21 cellular contexts compared by ENCODE assay signal in genomic region chr2:230267059-230267458, GRCh38. TPM values are rescaled to one million over a fixed set of nuclear protein-coding genes. Genes with fewer than 3 reads are reported as not detected.
A peak's percentile ranks its signal among the peaks of the same experiment; 100 is the strongest.
DNase-seq lines count a peak whose midpoint lies in the region; ATAC-seq and TF ChIP-seq lines count a peak whose summit lies in the region.
"Had no signal": no experiment of that assay in that cellular context is flagged by ENCODE, and none has a peak within 500 bp of the region (broad histone marks: within the 10 kb centered on the region; RNA-seq: fewer than 3 reads in every experiment).

No MANE protein-coding gene starts in this region.

- H3K27me3 ChIP-seq in endodermal cell (ENCODE audit: control insufficient read depth, insufficient read depth, low read length, poor library complexity, severe bottlenecking) (no peaks in the 10 kb centered on the region), psoas muscle (ENCODE audit: insufficient read depth in 3 of 3, low read length in 2 of 3) (no peaks in the 10 kb centered on the region)
- H3K27me3 ChIP-seq: BLaER1 treated with 17β-estradiol and CSF1 and Interleukin-3, amounts not matched to agents 10 nM and 100 nM; cardiac muscle cell; right lobe of liver; vagina had no signal

- DNase-seq in endodermal cell, result no peak
- no peak for DNase-seq in psoas muscle
- DNase-seq in AG20443 (ENCODE audit: low spot score), result no peak
- no peak for DNase-seq in activated CD4-positive, CD25-positive, alpha-beta regulatory T cell (lab: John Stamatoyannopoulos, UW)
- DNase-seq: activated CD8-positive, alpha-beta T cell treated with anti-CD3 and anti-CD28 coated beads, Interleukin-2, amount 10 ng/mL, durations not matched to agents 7 days and 5 days; activated naive CD4-positive, alpha-beta T cell treated with anti-CD3 and anti-CD28 coated beads for 36 hours; DND-41; foreskin melanocyte; NCI-H2107; NK-92 treated with Interleukin-12 subunit alpha and Interleukin-12 subunit beta, amount 100 ng/mL, for 24 hours; right lobe of liver; Right ventricle myocardium superior; stimulated activated CD4-positive, alpha-beta T cell treated with anti-CD3 and anti-CD28 coated beads, Interleukin-4, amount 100 ng/mL, for 1 hour; T1000 had no signal

- H3K9me3 Mint-ChIP-seq in IgD-negative memory B cell, result no peaks in the 10 kb centered on the region
- H3K9me3 Mint-ChIP-seq in endodermal cell, result peaks cover 4% of the 10 kb centered on the region

- H3K27ac Mint-ChIP-seq in IgD-negative memory B cell (peak overlapping the region; percentile 63 to 90 (median 86)), endodermal cell (no peak overlapping the region)
- H3K27ac Mint-ChIP-seq: activated CD8-positive, alpha-beta T cell treated with anti-CD3 and anti-CD28 coated beads, Interleukin-2, amount 10 ng/mL, durations not matched to agents 7 days and 5 days; activated naive CD4-positive, alpha-beta T cell treated with anti-CD3 and anti-CD28 coated beads for 36 hours had no signal

- WGBS in endodermal cell (ENCODE audit: insufficient coverage in 1 of 2, insufficient read length in 1 of 2), 2 experiments, result 100% methylated on average over 1 of the region's 1 CpG
- WGBS in psoas muscle, 3 donors, result 29 to 47% (median 34%) methylated on average over 1 of the region's 1 CpG

- peaks cover 21% of the 10 kb centered on the region for H3K36me3 Mint-ChIP-seq in IgD-negative memory B cell
- no peaks in the 10 kb centered on the region for H3K36me3 Mint-ChIP-seq in endodermal cell (ENCODE audit: low read depth)

- H3K27ac ChIP-seq in endodermal cell (ENCODE audit: low read depth, low read length) (no peak overlapping the region), psoas muscle (no peak overlapping the region)
- H3K27ac ChIP-seq: BLaER1 treated with 17β-estradiol and CSF1 and Interleukin-3, amounts not matched to agents 10 nM and 100 nM; cardiac muscle cell; right lobe of liver; vagina had no signal

- H3K4me1 ChIP-seq in endodermal cell (ENCODE audit: control insufficient read depth, insufficient read depth, low read length) (no peaks in the 10 kb centered on the region), psoas muscle (no peaks in the 10 kb centered on the region)
- H3K4me1 ChIP-seq: BLaER1 treated with 17β-estradiol and CSF1 and Interleukin-3, amounts not matched to agents 10 nM and 100 nM; right lobe of liver; vagina had no signal

- H3K9ac ChIP-seq in endodermal cell (ENCODE audit: extremely low read depth, low read length, poor library complexity, severe bottlenecking), result no peak overlapping the region
- H3K9ac ChIP-seq: BLaER1 treated with 17β-estradiol and CSF1 and Interleukin-3, amounts not matched to agents 10 nM and 100 nM had no signal

- TF ChIP-seq CTCF in endodermal cell (conservative IDR thresholded peaks at IDR 0.05) (no peak), psoas muscle (IDR thresholded peaks at IDR 0.05) (no peak)

- H3K4me3 Mint-ChIP-seq in IgD-negative memory B cell (peak overlapping the region in 3 of 4 donors; percentile 24 to 71 (median 58)), endodermal cell (no peak overlapping the region)
- H3K4me3 Mint-ChIP-seq: activated CD8-positive, alpha-beta T cell treated with anti-CD3 and anti-CD28 coated beads, Interleukin-2, amount 10 ng/mL, durations not matched to agents 7 days and 5 days; activated naive CD4-positive, alpha-beta T cell treated with anti-CD3 and anti-CD28 coated beads for 36 hours had no signal

- intact Hi-C loops in psoas muscle (cut with DNase I), result no loop called here

- no peaks in the 10 kb centered on the region for H3K27me3 Mint-ChIP-seq in IgD-negative memory B cell
- no peaks in the 10 kb centered on the region for H3K27me3 Mint-ChIP-seq in endodermal cell (ENCODE audit: insufficient read depth)

- no peak overlapping the region for H3K4me3 ChIP-seq in endodermal cell (ENCODE audit: low read length)
- no peak overlapping the region for H3K4me3 ChIP-seq in psoas muscle
- H3K4me3 ChIP-seq: BLaER1 treated with 17β-estradiol and CSF1 and Interleukin-3, amounts not matched to agents 10 nM and 100 nM; cardiac muscle cell; right lobe of liver; vagina had no signal

- peaks cover 52 to 59% (median 58%) of the 10 kb centered on the region in 3 donors for H3K4me1 Mint-ChIP-seq in IgD-negative memory B cell
- peaks cover 17% of the 10 kb centered on the region for H3K4me1 Mint-ChIP-seq in endodermal cell

- H3K9me3 ChIP-seq in endodermal cell (ENCODE audit: control insufficient read depth, low read length) (no peaks in the 10 kb centered on the region), psoas muscle (no peaks in the 10 kb centered on the region)
- H3K9me3 ChIP-seq: BLaER1 treated with 17β-estradiol and CSF1 and Interleukin-3, amounts not matched to agents 10 nM and 100 nM; right lobe of liver; vagina had no signal

- H3K36me3 ChIP-seq in endodermal cell (ENCODE audit: control insufficient read depth, insufficient read depth, low read length) (no peaks in the 10 kb centered on the region), psoas muscle (ENCODE audit: insufficient read depth in 1 of 2, low read depth in 1 of 2) (no peaks in the 10 kb centered on the region)
- H3K36me3 ChIP-seq: BLaER1 treated with 17β-estradiol and CSF1 and Interleukin-3, amounts not matched to agents 10 nM and 100 nM; cardiac muscle cell; right lobe of liver; vagina had no signal

- ATAC-seq in GM18858 (IDR thresholded peaks at IDR 0.05; ENCODE audit: unreplicated experiment) (peak; percentile 12), GM19438 (IDR thresholded peaks at IDR 0.05; ENCODE audit: low read depth, unreplicated experiment) (peak; percentile 9), HG02798 (IDR thresholded peaks at IDR 0.05; ENCODE audit: poor library complexity, unreplicated experiment) (peak; percentile 26), psoas muscle (no peak)
- ATAC-seq: activated CD8-positive, alpha-beta T cell treated with anti-CD3 and anti-CD28 coated beads, Interleukin-2, amount 10 ng/mL, durations not matched to agents 7 days and 5 days; right lobe of liver had no signal

RNA-seq across cellular contexts. Expression of gene SP140, which starts 41.5 kb away (rescaled TPM):
- polyA plus RNA-seq in IgD-negative memory B cell (130 TPM), psoas muscle (under 1 TPM; 0.19 to 0.35 (median 0.23) TPM)
- total RNA-seq in endodermal cell (not detected), psoas muscle (under 1 TPM; 0.32 to 0.59 (median 0.49) TPM)
- 0.14 TPM for polyA plus RNA-seq in endodermal cell (2013, experiment 1 of 2)
- polyA plus RNA-seq in endodermal cell (2013, experiment 2 of 2), result not detected

RNA-seq across cellular contexts. Expression of gene SP110, which starts 47.3 kb away (rescaled TPM):
- polyA plus RNA-seq in IgD-negative memory B cell (273 TPM), psoas muscle (10 to 100 TPM in 1 of 3 donors, 1 to 10 TPM in 2; 3.4 to 11.8 (median 4.2) TPM)
- total RNA-seq in endodermal cell (1 to 10 TPM in 1 of 2 donors, under 1 TPM in 1; 0.49 to 1.2 TPM), psoas muscle (10 to 100 TPM in 1 of 4 donors, 1 to 10 TPM in 3; 5.2 to 15.9 (median 7.3) TPM)
- polyA plus RNA-seq in endodermal cell (2013, experiment 1 of 2), result 2.9 TPM
- polyA plus RNA-seq in endodermal cell (2013, experiment 2 of 2), result 2.2 TPM

RNA-seq across cellular contexts. Expression of gene SP140L, which starts 59.9 kb away (rescaled TPM):
- 38.9 TPM for polyA plus RNA-seq in IgD-negative memory B cell
- total RNA-seq in endodermal cell, result 1 to 10 TPM in 1 of 2 donors, under 1 TPM in 1; 0.82 to 2.9 TPM
- 2.5 TPM for polyA plus RNA-seq in endodermal cell (2013, experiment 1 of 2)
- 1.1 TPM for polyA plus RNA-seq in endodermal cell (2013, experiment 2 of 2)
- 1 to 10 TPM; 3.5 to 5.3 (median 3.8) TPM for total RNA-seq in psoas muscle
- 1 to 10 TPM; 1.6 to 6.7 (median 3.5) TPM for polyA plus RNA-seq in psoas muscle
- polyA plus RNA-seq: cardiac muscle cell had no signal

Comparison
In these comparisons a context has a peak if more than half of its experiments do, and no peak if none do; other contexts are left out.
1. ATAC-seq: peak in GM18858 (single experiment), GM19438 (single experiment) and HG02798 (single experiment); none in psoas muscle (0 of 4).